Comparison of ENCODE assay signal across 10 cellular contexts in genomic region chr22:38513063-38513462, GRCh38. TPM values are rescaled to one million over a fixed set of nuclear protein-coding genes. Genes with fewer than 3 reads are reported as not detected.
DNase-seq lines count a peak whose midpoint lies in the region; ATAC-seq and TF ChIP-seq lines count a peak whose summit lies in the region.
"Had no signal": no experiment of that assay in that cellular context is flagged by ENCODE, and none has a peak within 500 bp of the region (broad histone marks: within the 10 kb centered on the region; RNA-seq: fewer than 3 reads in every experiment).

No MANE protein-coding gene starts in this region.

- no peaks in the 10 kb centered on the region for H3K79me2 ChIP-seq in DOHH2 (ENCODE audit: control insufficient read depth, low read length)

- peak; percentile 43 for DNase-seq in activated CD8-positive, alpha-beta memory T cell treated with anti-CD3 and anti-CD28 coated beads, Interleukin-2, amount 50 U/mL, for 4 hours
- DNase-seq in mucosa of descending colon (peak in 2 of 3 donors; percentile 36 to 52), NCI-H1436 treated with DMSO at 0.1 percent for 48 hours (lab: John Stamatoyannopoulos, UW) (no peak), NOMO-1 treated with dmso at 0.1 percent for 144 hours (lab: John Stamatoyannopoulos, UW; ENCODE audit: unreplicated experiment) (no peak), epidermal melanocyte (ENCODE audit: insufficient read length, low spot score) (no peak)
- DNase-seq: HCEC 1CT had no signal

- H3K4me3 ChIP-seq in DOHH2 (ENCODE audit: low read length) (no peak overlapping the region), mucosa of descending colon (no peak overlapping the region)
- H3K4me3 ChIP-seq: SK-N-MC had no signal

- no peaks in the 10 kb centered on the region for H3K9me3 ChIP-seq in DOHH2 (ENCODE audit: control insufficient read depth, insufficient read depth, low read length)
- no peaks in the 10 kb centered on the region for H3K9me3 ChIP-seq in mucosa of descending colon

- no peak overlapping the region for H3K27ac ChIP-seq in DOHH2 (ENCODE audit: low read depth, low read length)
- H3K27ac ChIP-seq: SK-N-MC had no signal

- ATAC-seq in HG02678 (IDR thresholded peaks at IDR 0.05; ENCODE audit: unreplicated experiment) = peak; percentile 51
- peak; percentile 81 for ATAC-seq in mucosa of descending colon
- ATAC-seq in GM18511 (IDR thresholded peaks at IDR 0.05; ENCODE audit: unreplicated experiment) = no peak

- H3K4me1 ChIP-seq in DOHH2 (ENCODE audit: control insufficient read depth, low read length) (peaks cover 6% of the 10 kb centered on the region), mucosa of descending colon (ENCODE audit: low read depth) (no peaks in the 10 kb centered on the region)

- H3K27me3 ChIP-seq in DOHH2 (ENCODE audit: control insufficient read depth, low read length) = no peaks in the 10 kb centered on the region

- no peaks in the 10 kb centered on the region for H3F3A ChIP-seq in DOHH2 (ENCODE audit: control insufficient read depth, insufficient read depth)

- intact Hi-C loops in mucosa of descending colon (cut with DNase I, micrococcal nuclease) = no loop called here

- TF ChIP-seq CTCF in DOHH2 (IDR thresholded peaks at IDR 0.05; ENCODE audit: low read depth, low read length, poor library complexity, severe bottlenecking) (peak; percentile 63), mucosa of descending colon (IDR thresholded peaks at IDR 0.05) (no peak)

- H3K9me2 ChIP-seq in DOHH2 (replicated peaks; ENCODE audit: control insufficient read depth, low read length) = no peaks in the 10 kb centered on the region

- no peaks in the 10 kb centered on the region for H3K36me3 ChIP-seq in DOHH2 (ENCODE audit: control insufficient read depth, low read length)
- no peaks in the 10 kb centered on the region for H3K36me3 ChIP-seq in mucosa of descending colon (ENCODE audit: low read depth)

- H4K20me1 ChIP-seq in DOHH2 (ENCODE audit: control insufficient read depth, insufficient read depth, low read depth, low read length) = no peaks in the 10 kb centered on the region

- no peak overlapping the region for H3K4me2 ChIP-seq in DOHH2 (ENCODE audit: low read length)

RNA-seq across cellular contexts. Expression of gene DDX17, which starts 7.0 kb away (rescaled TPM):
- total RNA-seq in mucosa of descending colon = 100 to 1,000 TPM; 279 to 464 (median 363) TPM

RNA-seq across cellular contexts. Expression of gene KDELR3, which starts 45.2 kb away (rescaled TPM):
- 10 to 100 TPM in 2 of 3 donors, 1 to 10 TPM in 1; 4.2 to 14.4 (median 11.3) TPM for total RNA-seq in mucosa of descending colon

RNA-seq across cellular contexts. Expression of gene DMC1, which starts 56.9 kb away (rescaled TPM):
- total RNA-seq in mucosa of descending colon = 1 to 10 TPM; 1.3 to 1.8 (median 1.7) TPM

RNA-seq across cellular contexts. Expression of gene KCNJ4, which starts 58.1 kb away (rescaled TPM):
- not detected for total RNA-seq in mucosa of descending colon

Comparison
In these comparisons a context has a peak if more than half of its experiments do, and no peak if none do; other contexts are left out.
1. DNase-seq: peak in activated CD8-positive, alpha-beta memory T cell treated with anti-CD3 and anti-CD28 coated beads, Interleukin-2, amount 50 U/mL, for 4 hours (single experiment) and mucosa of descending colon (2 of 3); none in NCI-H1436 treated with DMSO at 0.1 percent for 48 hours (single experiment), NOMO-1 treated with dmso at 0.1 percent for 144 hours (single experiment) and epidermal melanocyte (single experiment).